Comparison of ENCODE assay signal across 23 cellular contexts in the genomic region with DNA sequence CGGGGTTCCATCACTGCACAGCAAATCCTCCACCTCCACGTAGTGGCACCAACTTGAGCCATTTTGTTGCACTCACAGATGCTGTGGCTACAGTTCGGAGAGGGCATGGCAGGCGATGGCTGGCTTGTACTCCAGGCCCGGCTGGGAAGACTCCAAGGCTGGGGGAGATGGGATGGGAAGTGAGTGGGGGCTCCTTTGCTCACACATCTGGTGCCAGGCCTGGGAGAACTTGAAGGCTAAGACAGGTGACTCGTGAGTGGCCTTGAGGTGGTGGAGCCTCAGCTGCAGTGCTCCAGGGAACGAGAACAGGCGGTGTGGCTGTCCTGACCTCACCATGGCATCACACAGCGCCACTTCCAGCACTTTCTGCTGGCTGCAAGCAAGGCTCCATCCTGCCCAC.
"Had no signal": no experiment of that assay in that cellular context is flagged by ENCODE, and none has a peak within 500 bp of the region (broad histone marks: within the 10 kb centered on the region; RNA-seq: fewer than 3 reads in every experiment).

No MANE protein-coding gene starts in this region.

- ATAC-seq: foreskin keratinocyte had no signal

- H3K9me3 ChIP-seq: ascending aorta, ovary, prostate gland, SK-N-SH had no signal

- H3K27ac ChIP-seq: ascending aorta, cardiac muscle cell, ovary, prostate gland, WERI-Rb-1 had no signal

- H3K27me3 ChIP-seq: ascending aorta, cardiac muscle cell, foreskin keratinocyte, ovary had no signal

- H3K36me3 ChIP-seq: ascending aorta, cardiac muscle cell, ovary, prostate gland, WERI-Rb-1 had no signal

- H3K4me3 ChIP-seq: ascending aorta, cardiac muscle cell, ovary, prostate gland had no signal

- H3K4me1 ChIP-seq: prostate gland had no signal

- FAIRE-seq: endothelial cell of umbilical vein, islet of Langerhans had no signal

- DNase-seq: activated CD4-positive, alpha-beta memory T cell treated with anti-CD3 and anti-CD28 coated beads for 36 hours; activated CD4-positive, alpha-beta T cell treated with anti-CD3 and anti-CD28 coated beads, Interleukin-2, amount 10 ng/mL, durations not matched to agents 24 days and 14 days; activated CD4-positive, CD25-positive, alpha-beta regulatory T cell treated with anti-CD3 and anti-CD28 coated beads, Interleukin-2, amount 50 U/mL, for 72 hours; activated CD8-positive, alpha-beta memory T cell treated with anti-CD3 and anti-CD28 coated beads, Interleukin-2, amount 50 U/mL, for 48 hours; activated naive CD4-positive, alpha-beta T cell treated with Interleukin-2 at 50 U/mL for 16 hours; activated naive CD8-positive, alpha-beta T cell treated with anti-CD3 and anti-CD28 coated beads, Interleukin-2, amount 10 ng/mL, durations not matched to agents 7 days and 5 days; activated T-cell treated with anti-CD3 and anti-CD28 coated beads, Interleukin-2, amount 50 U/mL, for 48 hours; cortex of kidney; naive B cell; nephron progenitor cell; SK-N-SH; stimulated activated CD4-positive, alpha-beta T cell treated with anti-CD3 and anti-CD28 coated beads, Interleukin-12 subunit alpha, Interleukin-12 subunit beta, amount 100 ng/mL, for 4 hours; stimulated activated CD4-positive, alpha-beta T cell treated with anti-CD3 and anti-CD28 coated beads, Interleukin-4, amount 100 ng/mL, for 1 hour; SW 1271; T-helper 9 cell; WERI-Rb-1 had no signal
